Comparison of ENCODE assay signal across 8 cellular contexts in genomic region chr11:123087657-123088056, GRCh38. TPM values are rescaled to one million over a fixed set of nuclear protein-coding genes. Genes with fewer than 3 reads are reported as not detected.
DNase-seq lines count a peak whose midpoint lies in the region; ATAC-seq and TF ChIP-seq lines count a peak whose summit lies in the region.
"Not testable (repeated sequence)": the region's sequence is repeated elsewhere in the genome, so short reads cannot be mapped to it uniquely, and the experiment has no call there.

No MANE protein-coding gene starts in this region.

- H3K27me3 ChIP-seq in GM06990 (replicated peaks; ENCODE audit: control insufficient read depth, insufficient read depth, low read length); spleen (replicated peaks in 1 of 7): not testable (repeated sequence)

- peak; percentile 71 for ATAC-seq in GM19025 (IDR thresholded peaks at IDR 0.05; ENCODE audit: low read depth, unreplicated experiment)
- ATAC-seq in GM21515 (IDR thresholded peaks at IDR 0.05; ENCODE audit: unreplicated experiment): peak; percentile 96
- peak; percentile 94 for ATAC-seq in HG02870 (IDR thresholded peaks at IDR 0.05; ENCODE audit: unreplicated experiment)
- peak; percentile 94 for ATAC-seq in HG03342 (IDR thresholded peaks at IDR 0.05; ENCODE audit: unreplicated experiment)
- peak; percentile 81 to 89 for ATAC-seq in activated CD4-positive, CD25-positive, alpha-beta regulatory T cell treated with anti-CD3 and anti-CD28 coated beads, Interleukin-2, amount 50 U/mL, for 24 hours
- ATAC-seq in activated naive CD4-positive, alpha-beta T cell treated with anti-CD3 and anti-CD28 coated beads, Interleukin-2, amount 50 U/mL, for 72 hours: peak; percentile 68 to 88

- peaks cover 0 to 39% (median 17%) of the 10 kb centered on the region in 6 donors for H3K4me1 ChIP-seq in spleen

- H3K36me3 ChIP-seq in GM06990 (ENCODE audit: control insufficient read depth, insufficient read depth, low read length); spleen: not testable (repeated sequence)

- not testable (repeated sequence) for H3K9me3 ChIP-seq in spleen

- not testable (repeated sequence) for TF ChIP-seq POLR2A in spleen (IDR thresholded peaks at IDR 0.05)

- peak overlapping the region; percentile 88 to 91 for H3K27ac Mint-ChIP-seq in activated naive CD4-positive, alpha-beta T cell treated with anti-CD3 and anti-CD28 coated beads, Interleukin-2, amount 50 U/mL, for 72 hours

- H3K27ac ChIP-seq in spleen: peak overlapping the region in 7 of 8 donors; percentile 4 to 82 (median 71)

- not testable (repeated sequence) for TF ChIP-seq CTCF in GM06990 (IDR thresholded peaks at IDR 0.05; ENCODE audit: insufficient read depth, low read length, poor library complexity, severe bottlenecking); spleen (IDR thresholded peaks at IDR 0.05 in 8 of 11, conservative IDR thresholded peaks at IDR 0.05 in 3 of 11)

- not testable (repeated sequence) for H3K4me3 ChIP-seq in GM06990 (replicated peaks; ENCODE audit: low read depth, low read length); spleen

- 59 to 80% (median 66%) methylated on average over 5 of the region's 5 CpGs for WGBS in spleen, 5 donors

- H3K9me3 Mint-ChIP-seq in activated naive CD4-positive, alpha-beta T cell treated with anti-CD3 and anti-CD28 coated beads, Interleukin-2, amount 50 U/mL, for 72 hours: not testable (repeated sequence)

- H3K36me3 Mint-ChIP-seq in activated naive CD4-positive, alpha-beta T cell treated with anti-CD3 and anti-CD28 coated beads, Interleukin-2, amount 50 U/mL, for 72 hours: not testable (repeated sequence)

- peak; percentile 44 for DNase-seq in GM06990 (ENCODE audit: extremely low read depth, insufficient read length)
- not testable (repeated sequence) for DNase-seq in activated naive CD4-positive, alpha-beta T cell treated with anti-CD3 and anti-CD28 coated beads, Interleukin-2, amount 50 U/mL, for 72 hours (ENCODE audit: low spot score in 2 of 2); spleen

- intact Hi-C loops in spleen (cut with DNase I; ENCODE audit: low total_unique reads): not testable (repeated sequence)

RNA-seq across cellular contexts. Expression of gene HSPA8, which starts 25.7 kb away (rescaled TPM):
- total RNA-seq in activated naive CD4-positive, alpha-beta T cell treated with anti-CD3 and anti-CD28 coated beads, Interleukin-2, amount 50 U/mL, for 72 hours: 1,000 to 10,000 TPM; 2,059 to 2,469 TPM
- total RNA-seq in spleen: 1,000 to 10,000 TPM in 1 of 7 donors, 100 to 1,000 TPM in 6; 550 to 1,026 (median 678) TPM
- 100 to 1,000 TPM; 110 to 369 (median 156) TPM for polyA plus RNA-seq in spleen
